In the genomic region with DNA sequence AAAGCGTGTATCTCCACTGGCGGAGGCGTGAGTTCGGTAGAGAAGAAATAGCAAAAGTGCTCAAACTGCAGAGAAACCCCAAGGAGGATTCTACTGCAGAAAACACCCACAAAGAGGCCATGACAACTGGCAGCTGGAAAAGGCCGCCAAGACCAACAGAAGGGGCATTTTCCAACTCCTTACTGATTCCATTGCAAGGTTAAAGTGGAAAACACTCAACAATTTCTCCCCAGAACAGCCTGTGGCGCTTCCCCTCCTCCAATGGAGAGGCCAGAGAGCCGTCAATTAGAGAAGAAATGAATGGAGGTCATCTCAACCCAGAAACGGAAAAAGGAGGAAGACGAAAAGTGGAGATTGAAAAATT, we compare ENCODE assay signal across 9 cellular contexts. TPM values are rescaled to one million over a fixed set of nuclear protein-coding genes. Genes with fewer than 3 reads are reported as not detected.
A peak's percentile ranks its signal among the peaks of the same experiment; 100 is the strongest.
DNase-seq lines count a peak whose midpoint lies in the region; ATAC-seq and TF ChIP-seq lines count a peak whose summit lies in the region.
"Had no signal": no experiment of that assay in that cellular context is flagged by ENCODE, and none has a peak within 500 bp of the region (broad histone marks: within the 10 kb centered on the region; RNA-seq: fewer than 3 reads in every experiment).

No MANE protein-coding gene starts in this region.

- H3K4me3 ChIP-seq in iPS-18a (ENCODE audit: low read length) (peak overlapping the region; percentile 95), stomach (peak overlapping the region; percentile 79 to 98 (median 95))

- no peak for TF ChIP-seq CTCF in activated CD8-positive, alpha-beta T cell treated with anti-CD3 and anti-CD28 coated beads for 36 hours (IDR thresholded peaks at IDR 0.05)
- peak in 1 of 7 experiments; percentile 4 for TF ChIP-seq CTCF in stomach (IDR thresholded peaks at IDR 0.05)

- no peaks in the 10 kb centered on the region for H3K27me3 ChIP-seq in iPS-18a (ENCODE audit: control insufficient read depth, insufficient read depth, low read length)
- no peaks in the 10 kb centered on the region for H3K27me3 ChIP-seq in stomach

- H3K27ac ChIP-seq in iPS-18a (ENCODE audit: low read length) (peak overlapping the region; percentile 74), stomach (peak overlapping the region; percentile 83 to 91 (median 88))

- peak overlapping the region; percentile 88 for H3K4me3 Mint-ChIP-seq in activated CD8-positive, alpha-beta T cell treated with anti-CD3 and anti-CD28 coated beads for 36 hours

- peaks cover 19% of the 10 kb centered on the region for H3K4me1 Mint-ChIP-seq in activated CD8-positive, alpha-beta T cell treated with anti-CD3 and anti-CD28 coated beads for 36 hours (ENCODE audit: low read depth)

- 9 to 16% (median 13%) methylated on average over 9 of the region's 9 CpGs for WGBS in stomach, 5 donors

- H3K9ac ChIP-seq in iPS-18a (ENCODE audit: low read length): peak overlapping the region; percentile 75

- no peak for TF ChIP-seq EP300 in stomach (IDR thresholded peaks at IDR 0.05)

- POLR2A ChIA-PET in activated CD8-positive, alpha-beta T cell treated with anti-CD3 and anti-CD28 coated beads for 36 hours (lab: Charles Lee): interaction anchor here (0.7 to 3.5 kb wide), 8 partner anchors 8 to 178 kb away, joined by 3 to 17 read pairs (median 6); partner anchors contain the start of genes COQ10A, RNF41, SMARCC2 and ZC3H10

- H3K9me3 Mint-ChIP-seq in activated CD8-positive, alpha-beta T cell treated with anti-CD3 and anti-CD28 coated beads for 36 hours: no peaks in the 10 kb centered on the region

- no peak for ATAC-seq in activated CD8-positive, alpha-beta T cell treated with anti-CD3 and anti-CD28 coated beads for 36 hours
- no peak for ATAC-seq in HG03378 (IDR thresholded peaks at IDR 0.05; ENCODE audit: unreplicated experiment)

- DNase-seq in NCI-H1105 (lab: John Stamatoyannopoulos, UW) (peak; percentile 28), NCI-H1105 treated with DMSO at 0.1 percent for 48 hours (lab: John Stamatoyannopoulos, UW) (no peak), stomach (no peak), AG08395 (ENCODE audit: low spot score) (no peak), amniotic stem cell (lab: John Stamatoyannopoulos, UW) (no peak)
- DNase-seq in activated CD8-positive, alpha-beta T cell treated with anti-CD3 and anti-CD28 coated beads for 36 hours: no peak

- intact Hi-C loops in activated CD8-positive, alpha-beta T cell treated with anti-CD3 and anti-CD28 coated beads for 36 hours (cut with micrococcal nuclease): loop anchor here (5.0 to 10.0 kb wide), 2 partner anchors 67 to 134 kb away; partner anchors contain the start of gene ESYT1
- intact Hi-C loops in stomach (cut with DNase I; ENCODE audit: low total_unique reads): no loop called here

- no peaks in the 10 kb centered on the region for H3K27me3 Mint-ChIP-seq in activated CD8-positive, alpha-beta T cell treated with anti-CD3 and anti-CD28 coated beads for 36 hours

- peaks cover 13% of the 10 kb centered on the region for H3K36me3 Mint-ChIP-seq in activated CD8-positive, alpha-beta T cell treated with anti-CD3 and anti-CD28 coated beads for 36 hours (ENCODE audit: low read depth)

- TF ChIP-seq POLR2A in stomach (IDR thresholded peaks at IDR 0.05): no peak

- peaks cover 17% of the 10 kb centered on the region for H3K4me1 ChIP-seq in iPS-18a (ENCODE audit: control insufficient read depth, low read depth, low read length)
- peaks cover 16 to 31% (median 28%) of the 10 kb centered on the region in 4 donors for H3K4me1 ChIP-seq in stomach

- peak overlapping the region; percentile 87 for H3K27ac Mint-ChIP-seq in activated CD8-positive, alpha-beta T cell treated with anti-CD3 and anti-CD28 coated beads for 36 hours

- no peaks in the 10 kb centered on the region for H3K9me3 ChIP-seq in iPS-18a (ENCODE audit: control insufficient read depth, low read depth, low read length)
- H3K9me3 ChIP-seq in stomach: no peaks in the 10 kb centered on the region

- H3K36me3 ChIP-seq in iPS-18a (ENCODE audit: control insufficient read depth, low read depth, low read length): peaks cover 19% of the 10 kb centered on the region
- H3K36me3 ChIP-seq in stomach: peaks cover 21 to 26% (median 24%) of the 10 kb centered on the region in 4 donors

- CTCF ChIA-PET in activated CD8-positive, alpha-beta T cell treated with anti-CD3 and anti-CD28 coated beads for 36 hours (lab: Charles Lee): interaction anchor here (0.6 to 3.4 kb wide), 23 partner anchors 9 to 256 kb away, joined by 3 to 40 read pairs (median 5); partner anchors contain the start of genes COQ10A, MYL6B, RNF41 and SMARCC2

RNA-seq across cellular contexts. Expression of gene ANKRD52, which starts 0.6 kb away (rescaled TPM):
- 10 to 100 TPM; 23.3 to 31.3 TPM for total RNA-seq in activated CD8-positive, alpha-beta T cell treated with anti-CD3 and anti-CD28 coated beads for 36 hours
- 10 to 100 TPM in 4 of 5 donors, 1 to 10 TPM in 1; 2.3 to 28.3 (median 14.2) TPM for total RNA-seq in stomach
- 1 to 10 TPM; 3.1 to 6.7 (median 3.4) TPM for polyA plus RNA-seq in stomach

RNA-seq across cellular contexts. Expression of gene COQ10A, which starts 7.9 kb away (rescaled TPM):
- total RNA-seq in activated CD8-positive, alpha-beta T cell treated with anti-CD3 and anti-CD28 coated beads for 36 hours: 1 to 10 TPM; 7.9 to 9.6 TPM
- 10 to 100 TPM in 2 of 5 donors, 1 to 10 TPM in 3; 6.8 to 86.4 (median 9.4) TPM for total RNA-seq in stomach
- polyA plus RNA-seq in stomach: 10 to 100 TPM in 1 of 3 donors, 1 to 10 TPM in 2; 4.4 to 10.1 (median 7.0) TPM

RNA-seq across cellular contexts. Expression of gene SLC39A5, which starts 29.0 kb away (rescaled TPM):
- total RNA-seq in activated CD8-positive, alpha-beta T cell treated with anti-CD3 and anti-CD28 coated beads for 36 hours: under 1 TPM; 0.41 to 0.54 TPM
- total RNA-seq in stomach: 100 to 1,000 TPM in 1 of 5 donors, 10 to 100 TPM in 1, 1 to 10 TPM in 1, not detected in 2; 8.0 to 450 (median 18.7) TPM
- polyA plus RNA-seq in stomach: under 1 TPM in 2 of 3 donors, not detected in 1; 0.15 to 1.00 TPM
- total RNA-seq: A172 had no signal

RNA-seq across cellular contexts. Expression of gene NABP2, which starts 34.7 kb away (rescaled TPM):
- 10 to 100 TPM; 58.7 to 60.2 TPM for total RNA-seq in activated CD8-positive, alpha-beta T cell treated with anti-CD3 and anti-CD28 coated beads for 36 hours
- total RNA-seq in stomach: 10 to 100 TPM in 2 of 5 donors, 1 to 10 TPM in 3; 1.2 to 13.9 (median 8.0) TPM
- polyA plus RNA-seq in stomach: 10 to 100 TPM; 22.2 to 36.5 (median 28.0) TPM

RNA-seq across cellular contexts. Expression of gene RNF41, which starts 37.1 kb away (rescaled TPM):
- 10 to 100 TPM; 23.4 to 27.4 TPM for total RNA-seq in activated CD8-positive, alpha-beta T cell treated with anti-CD3 and anti-CD28 coated beads for 36 hours
- total RNA-seq in stomach: 10 to 100 TPM; 29.4 to 92.4 (median 52.7) TPM
- polyA plus RNA-seq in stomach: 10 to 100 TPM; 10.4 to 20.5 (median 17.4) TPM
